In the genomic region with DNA sequence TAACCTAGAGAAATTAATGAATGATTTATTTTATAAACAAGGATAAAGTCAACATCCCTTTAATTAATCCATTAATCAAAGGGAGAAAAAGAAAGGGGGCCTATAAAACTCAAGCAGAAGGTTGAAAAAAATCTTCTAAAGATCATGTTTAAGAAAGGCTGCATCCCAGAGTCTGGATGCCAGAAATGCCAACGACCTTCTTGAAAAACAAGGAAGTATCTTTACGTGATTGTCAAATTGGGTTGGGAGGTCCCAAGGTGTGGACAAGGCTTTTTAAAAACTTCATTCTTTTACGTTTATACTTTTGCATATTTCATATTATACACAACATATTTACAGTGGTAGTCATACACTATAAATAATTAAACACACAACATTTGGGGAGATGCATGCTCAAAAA, we compare ENCODE assay signal across 12 cellular contexts. TPM values are rescaled to one million over a fixed set of nuclear protein-coding genes. Genes with fewer than 3 reads are reported as not detected.
DNase-seq lines count a peak whose midpoint lies in the region; ATAC-seq and TF ChIP-seq lines count a peak whose summit lies in the region.
"Had no signal": no experiment of that assay in that cellular context is flagged by ENCODE, and none has a peak within 500 bp of the region (broad histone marks: within the 10 kb centered on the region; RNA-seq: fewer than 3 reads in every experiment).

No MANE protein-coding gene starts in this region.

- no peak for ATAC-seq in GM23338

- H3K27me3 Mint-ChIP-seq in GM23338 (ENCODE audit: insufficient read depth, low read depth, poor library complexity): peaks cover 5% of the 10 kb centered on the region

- H4K20me1 ChIP-seq in GM23338 (replicated peaks; ENCODE audit: insufficient read depth): no peaks in the 10 kb centered on the region

- H2AFZ ChIP-seq in GM23338: no peak overlapping the region

- no peaks in the 10 kb centered on the region for H3F3A ChIP-seq in GM23338 (replicated peaks; ENCODE audit: low read depth)

- H3K4me3 ChIP-seq in GM23338 (peak overlapping the region; percentile 81), iPS-18c (ENCODE audit: insufficient read depth, low read depth, low read length) (peak overlapping the region; percentile 93; the same call in 1 of the 2 replicates), subcutaneous abdominal adipose tissue (ENCODE audit: low read depth in 1 of 5, low read length in 5 of 5) (peak overlapping the region; percentile 89 to 94 (median 92))

- no peak overlapping the region for H3K4me3 Mint-ChIP-seq in GM23338

- H3K36me3 Mint-ChIP-seq in GM23338 (ENCODE audit: low read depth): peaks cover 4% of the 10 kb centered on the region; the same call in 2 of the 3 replicates

- no peaks in the 10 kb centered on the region for H3K9me2 ChIP-seq in GM23338 (ENCODE audit: insufficient read depth)

- H3K36me3 ChIP-seq in GM23338 (ENCODE audit: insufficient read depth) (no peaks in the 10 kb centered on the region), subcutaneous abdominal adipose tissue (ENCODE audit: control insufficient read depth in 5 of 5, insufficient read depth in 5 of 5, low read length in 5 of 5) (no peaks in the 10 kb centered on the region)

- H3K9me3 Mint-ChIP-seq in GM23338: no peaks in the 10 kb centered on the region; the same call in 2 of the 3 replicates

- TF ChIP-seq CTCF in GM23338 (conservative IDR thresholded peaks at IDR 0.05; ENCODE audit: low read depth in 2 of 2): no peak
- TF ChIP-seq CTCF in VCaP (conservative IDR thresholded peaks at IDR 0.05): no peak
- no peak for TF ChIP-seq CTCF in GM10266 (IDR thresholded peaks at IDR 0.05; ENCODE audit: control insufficient read depth, insufficient read depth, low read depth, missing control alignments)

- no peaks in the 10 kb centered on the region for H3K27me3 ChIP-seq in GM23338 (ENCODE audit: insufficient read depth)
- H3K27me3 ChIP-seq in subcutaneous abdominal adipose tissue (ENCODE audit: control insufficient read depth in 5 of 5, insufficient read depth in 4 of 5, low read length in 5 of 5): no peaks in the 10 kb centered on the region

- H3K9me3 ChIP-seq in iPS-18c (ENCODE audit: control insufficient read depth, insufficient read depth, low read length) (no peaks in the 10 kb centered on the region), subcutaneous abdominal adipose tissue (ENCODE audit: control insufficient read depth in 5 of 5, low read length in 5 of 5) (no peaks in the 10 kb centered on the region)

- H3K9ac ChIP-seq in subcutaneous abdominal adipose tissue (ENCODE audit: low read length in 5 of 5): peak overlapping the region in 2 of 5 donors; percentile 88 to 96

- no peak overlapping the region for H3K27ac Mint-ChIP-seq in GM23338

- H3K4me1 ChIP-seq in GM23338 (ENCODE audit: insufficient read depth) (0 out of 2 replicates have a peak, but pooled peaks cover 3% of the 10 kb centered on the region), subcutaneous abdominal adipose tissue (ENCODE audit: control insufficient read depth in 5 of 5, insufficient read depth in 5 of 5, low read length in 5 of 5) (peaks cover 2 to 31% (median 25%) of the 10 kb centered on the region in 5 donors)

- H3K27ac ChIP-seq in GM23338 (ENCODE audit: low read depth): no peak overlapping the region
- peak overlapping the region; percentile 93 for H3K27ac ChIP-seq in VCaP
- peak overlapping the region; percentile 91 for H3K27ac ChIP-seq in subcutaneous abdominal adipose tissue (ENCODE audit: low read depth, low read length)

- H3K79me2 ChIP-seq in GM23338 (replicated peaks; ENCODE audit: insufficient read depth): peaks cover 36% of the 10 kb centered on the region

- DNase-seq in GM23338 (ENCODE audit: low spot score) (peak; percentile 42), GM10266 (ENCODE audit: extremely low spot score) (no peak), amygdala (lab: John Stamatoyannopoulos, UW) (no peak), activated T-cell treated with anti-CD3 and anti-CD28 coated beads for 4 hours (no peak), GOT3 (lab: John Stamatoyannopoulos, UW) (no peak)
- DNase-seq: activated naive CD4-positive, alpha-beta T cell treated with anti-CD3 and anti-CD28 coated beads, Interleukin-2, amount 50 U/mL, for 16 hours; NCI-H2227 treated with DMSO at 0.1 percent for 48 hours; nucleus accumbens; T1000 had no signal

- peaks cover 6% of the 10 kb centered on the region; the same call in 2 of the 3 replicates for H3K4me1 Mint-ChIP-seq in GM23338

- H3K4me2 ChIP-seq in GM23338: peak overlapping the region; percentile 79

TF ChIP-seq in GM23338, 12 proteins besides CTCF, POLR2A, EP300 and RAD21:
- TF ChIP-seq ZNF114 (CRISPR knock-in tag; IDR thresholded peaks at IDR 0.05) (no peak), STAT1 (IDR thresholded peaks at IDR 0.05; ENCODE audit: unreplicated experiment) (no peak), POLR2AphosphoS5 (IDR thresholded peaks at IDR 0.05; ENCODE audit: low read depth) (no peak), JUNB (IDR thresholded peaks at IDR 0.05; ENCODE audit: unreplicated experiment) (no peak)
- TF ChIP-seq, protein P1, sequence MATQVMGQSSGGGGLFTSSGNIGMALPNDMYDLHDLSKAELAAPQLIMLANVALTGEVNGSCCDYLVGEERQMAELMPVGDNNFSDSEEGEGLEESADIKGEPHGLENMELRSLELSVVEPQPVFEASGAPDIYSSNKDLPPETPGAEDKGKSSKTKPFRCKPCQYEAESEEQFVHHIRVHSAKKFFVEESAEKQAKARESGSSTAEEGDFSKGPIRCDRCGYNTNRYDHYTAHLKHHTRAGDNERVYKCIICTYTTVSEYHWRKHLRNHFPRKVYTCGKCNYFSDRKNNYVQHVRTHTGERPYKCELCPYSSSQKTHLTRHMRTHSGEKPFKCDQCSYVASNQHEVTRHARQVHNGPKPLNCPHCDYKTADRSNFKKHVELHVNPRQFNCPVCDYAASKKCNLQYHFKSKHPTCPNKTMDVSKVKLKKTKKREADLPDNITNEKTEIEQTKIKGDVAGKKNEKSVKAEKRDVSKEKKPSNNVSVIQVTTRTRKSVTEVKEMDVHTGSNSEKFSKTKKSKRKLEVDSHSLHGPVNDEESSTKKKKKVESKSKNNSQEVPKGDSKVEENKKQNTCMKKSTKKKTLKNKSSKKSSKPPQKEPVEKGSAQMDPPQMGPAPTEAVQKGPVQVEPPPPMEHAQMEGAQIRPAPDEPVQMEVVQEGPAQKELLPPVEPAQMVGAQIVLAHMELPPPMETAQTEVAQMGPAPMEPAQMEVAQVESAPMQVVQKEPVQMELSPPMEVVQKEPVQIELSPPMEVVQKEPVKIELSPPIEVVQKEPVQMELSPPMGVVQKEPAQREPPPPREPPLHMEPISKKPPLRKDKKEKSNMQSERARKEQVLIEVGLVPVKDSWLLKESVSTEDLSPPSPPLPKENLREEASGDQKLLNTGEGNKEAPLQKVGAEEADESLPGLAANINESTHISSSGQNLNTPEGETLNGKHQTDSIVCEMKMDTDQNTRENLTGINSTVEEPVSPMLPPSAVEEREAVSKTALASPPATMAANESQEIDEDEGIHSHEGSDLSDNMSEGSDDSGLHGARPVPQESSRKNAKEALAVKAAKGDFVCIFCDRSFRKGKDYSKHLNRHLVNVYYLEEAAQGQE (IDR thresholded peaks at IDR 0.05; ENCODE audit: unreplicated experiment): no peak
TF ChIP-seq in GM23338: peak in this region for 0.

RNA-seq across cellular contexts. Expression of a gene that starts 1.6 kb away (rescaled TPM):
- 19.8 and 34.5 TPM in 2 replicates for total RNA-seq in GM23338 (2014; rRNA removed; shearing (Covaris generic))
- 43.7 and 56.8 TPM in 2 replicates for polyA plus RNA-seq in GM23338 (2016; fragmentation: Nextera tagmentation; extraction: Ambion mirVana)
